In the genomic region with DNA sequence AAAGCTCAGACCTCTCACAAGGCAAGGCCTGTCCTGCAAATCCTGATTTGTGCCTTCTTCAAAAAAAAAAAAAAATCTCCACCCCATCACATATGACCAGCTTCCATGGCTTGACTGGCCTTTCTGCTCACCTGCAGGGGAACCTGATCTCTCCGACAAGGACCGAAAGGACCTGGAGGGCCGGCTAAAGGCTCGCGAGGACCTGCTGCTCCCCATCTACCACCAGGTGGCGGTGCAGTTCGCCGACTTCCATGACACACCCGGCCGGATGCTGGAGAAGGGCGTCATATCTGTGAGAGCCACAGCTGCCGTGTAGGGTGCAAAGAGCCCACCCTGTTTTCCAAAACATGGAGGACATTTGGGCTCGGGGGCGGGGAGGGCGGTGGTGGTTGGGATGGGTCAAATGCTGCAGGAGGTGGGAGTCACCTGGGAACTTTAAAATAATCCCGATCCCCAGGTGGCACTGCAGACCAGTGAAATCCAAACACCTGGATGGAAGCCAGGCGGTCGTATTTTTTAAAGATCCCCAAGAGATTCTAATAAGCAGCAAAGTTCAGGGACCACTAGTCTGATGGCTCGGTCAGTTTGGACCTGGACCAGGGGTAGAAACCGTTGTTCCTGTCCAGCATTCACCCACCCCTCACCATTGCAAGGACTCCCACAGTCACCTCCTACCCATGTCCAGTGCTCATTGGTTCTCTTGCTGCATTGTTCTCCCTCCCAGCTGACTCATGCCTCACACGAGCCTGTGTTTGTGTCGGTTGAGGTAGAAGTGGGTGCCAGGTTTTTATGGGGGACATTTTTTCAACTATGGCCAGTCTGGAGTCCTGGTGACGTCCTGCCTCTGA, we compare ENCODE assay signal across 9 cellular contexts. TPM values are rescaled to one million over a fixed set of nuclear protein-coding genes. Genes with fewer than 3 reads are reported as not detected.
A peak's percentile ranks its signal among the peaks of the same experiment; 100 is the strongest.
DNase-seq lines count a peak whose midpoint lies in the region; ATAC-seq and TF ChIP-seq lines count a peak whose summit lies in the region.
"Had no signal": no experiment of that assay in that cellular context is flagged by ENCODE, and none has a peak within 500 bp of the region (broad histone marks: within the 10 kb centered on the region; RNA-seq: fewer than 3 reads in every experiment).

No MANE protein-coding gene starts in this region.

- intact Hi-C loops in Right ventricle myocardium inferior (cut with DNase I) = no loop called here
- intact Hi-C loops in cardiac septum (cut with DNase I) = loop anchor here (1.0 kb wide), 1 partner anchor 121 kb away; no protein-coding TSS in a partner anchor
- intact Hi-C loops in dorsolateral prefrontal cortex (cut with DNase I) = loop anchor here (1.0 to 5.0 kb wide), 2 partner anchors 122 to 123 kb away; no protein-coding TSS in a partner anchor
- intact Hi-C loops in stomach (cut with DNase I; ENCODE audit: low total_unique reads) = no loop called here

- H3K36me3 ChIP-seq in lung (ENCODE audit: control insufficient read depth in 2 of 2, insufficient read depth in 2 of 2, low read length in 2 of 2) (peaks cover 21 to 36% of the 10 kb centered on the region in 2 donors), stomach (peaks cover 59 to 100% (median 97%) of the 10 kb centered on the region in 4 donors)

- H3K27me3 ChIP-seq in dorsolateral prefrontal cortex (no peaks in the 10 kb centered on the region), lung (ENCODE audit: control insufficient read depth, insufficient read depth) (no peaks in the 10 kb centered on the region), stomach (no peaks in the 10 kb centered on the region)

- no peak for TF ChIP-seq EP300 in stomach (IDR thresholded peaks at IDR 0.05)

- no peak for TF ChIP-seq POLR2A in stomach (IDR thresholded peaks at IDR 0.05)

- DNase-seq in Right ventricle myocardium inferior (ENCODE audit: missing footprints) = no peak
- no peak for DNase-seq in cardiac septum (ENCODE audit: low spot score)
- DNase-seq in NCI-H187 treated with DMSO at 0.1 percent for 48 hours (lab: John Stamatoyannopoulos, UW) = peak; percentile 44
- DNase-seq in UCSD-AML1 (lab: John Stamatoyannopoulos, UW; ENCODE audit: unreplicated experiment) = peak; percentile 69
- DNase-seq in dorsolateral prefrontal cortex = peak; percentile 59 to 81 (median 72)
- peak; percentile 67 for DNase-seq in lung (ENCODE audit: low spot score)
- DNase-seq in stomach = peak; percentile 82
- DNase-seq in T1000 (lab: John Stamatoyannopoulos, UW) = no peak

- peak; percentile 34 to 88 (median 74) for TF ChIP-seq CTCF in dorsolateral prefrontal cortex (IDR thresholded peaks at IDR 0.05 in 54 of 56, conservative IDR thresholded peaks at IDR 0.05 in 2 of 56; ENCODE audit: low read depth in 1 of 56, partially characterized antibody in 56 of 56)
- peak; percentile 13 for TF ChIP-seq CTCF in lung (IDR thresholded peaks at IDR 0.05; ENCODE audit: control extremely low read depth, extremely low read depth)
- peak in 5 of 7 experiments; percentile 74 to 88 (median 79) for TF ChIP-seq CTCF in stomach (IDR thresholded peaks at IDR 0.05)

- H3K4me3 ChIP-seq in dorsolateral prefrontal cortex (no peak overlapping the region), lung (no peak overlapping the region), stomach (no peak overlapping the region)

- ATAC-seq in Right ventricle myocardium inferior (peak; percentile 49), lung (ENCODE audit: insufficient read depth, low FRiP score) (peak; percentile 55)

- WGBS in lung, 2 donors = 67 to 77% methylated on average over 23 of the region's 23 CpGs
- 45 to 55% (median 50%) methylated on average over 17 to 23 of the region's 23 CpGs for WGBS in stomach, 5 donors

- H3K9me3 ChIP-seq in lung (ENCODE audit: control insufficient read depth in 2 of 2, insufficient read depth in 1 of 2, low read length in 1 of 2) (no peaks in the 10 kb centered on the region), stomach (peaks cover 0 to 5% (median 2%) of the 10 kb centered on the region in 4 donors)

- H3K27ac ChIP-seq in dorsolateral prefrontal cortex (peak overlapping the region in 4 of 59 donors; percentile 5 to 52 (median 9)), lung (ENCODE audit: low read depth in 1 of 2, low read length in 1 of 2) (peak overlapping the region in 1 of 2 donors; percentile 4), stomach (peak overlapping the region in 1 of 5 donors; percentile 23)
- H3K27ac ChIP-seq: epithelial cell of prostate had no signal

- peaks cover 0 to 5% of the 10 kb centered on the region in 2 donors for H3K4me1 ChIP-seq in lung (ENCODE audit: control insufficient read depth in 2 of 2, insufficient read depth in 2 of 2, low read length in 2 of 2)
- H3K4me1 ChIP-seq in stomach = no peaks in the 10 kb centered on the region

RNA-seq across cellular contexts. Expression of gene FOXN4, which starts 44.8 kb away (rescaled TPM):
- total RNA-seq in Right ventricle myocardium inferior (not detected), cardiac septum (not detected), dorsolateral prefrontal cortex (under 1 TPM in 38 of 120 experiments, not detected in 82; 0.13 to 0.82 (median 0.32) TPM), lung (under 1 TPM; 0.25 to 0.26 TPM), stomach (not detected)
- polyA plus RNA-seq in lung (under 1 TPM; 0.04 to 0.06 TPM), stomach (not detected)

Comparison
In these comparisons a context has a peak if more than half of its experiments do, and no peak if none do; other contexts are left out.
1. intact Hi-C loops: an anchor here in cardiac septum (1.0 kb wide) and dorsolateral prefrontal cortex (1.0 to 5.0 kb wide); none called in Right ventricle myocardium inferior and stomach.
2. DNase-seq: peak in NCI-H187 treated with DMSO at 0.1 percent for 48 hours (single experiment), UCSD-AML1 (single experiment), dorsolateral prefrontal cortex (10 of 10), lung (single experiment) and stomach (single experiment); none in Right ventricle myocardium inferior (single experiment), cardiac septum (single experiment) and T1000 (single experiment).
3. CTCF ChIP-seq: peak in every context shown above with its lines; median percentile 79 in stomach; 74 in dorsolateral prefrontal cortex; 13 in lung.